ENCODE assay signal across 10 cellular contexts in genomic region chr1:205746757-205747412, GRCh38. TPM values are rescaled to one million over a fixed set of nuclear protein-coding genes. Genes with fewer than 3 reads are reported as not detected.
DNase-seq lines count a peak whose midpoint lies in the region; ATAC-seq and TF ChIP-seq lines count a peak whose summit lies in the region.
"Had no signal": no experiment of that assay in that cellular context is flagged by ENCODE, and none has a peak within 500 bp of the region (broad histone marks: within the 10 kb centered on the region; RNA-seq: fewer than 3 reads in every experiment).

No MANE protein-coding gene starts in this region.

- no peaks in the 10 kb centered on the region for H3K27me3 ChIP-seq in GM23338 (ENCODE audit: insufficient read depth)
- no peaks in the 10 kb centered on the region for H3K27me3 ChIP-seq in SJCRH30
- H3K27me3 ChIP-seq in fibroblast of lung (ENCODE audit: control insufficient read depth, insufficient read depth, low read length): no peaks in the 10 kb centered on the region
- H3K27me3 ChIP-seq in psoas muscle (ENCODE audit: insufficient read depth in 3 of 3, low read length in 2 of 3): no peaks in the 10 kb centered on the region
- H3K27me3 ChIP-seq: stomach had no signal

- H3K4me2 ChIP-seq in GM23338 (peak overlapping the region; percentile 84), fibroblast of lung (ENCODE audit: extremely low read depth, insufficient read depth, low read length) (peak overlapping the region; percentile 88)

- no peaks in the 10 kb centered on the region for H3K9me3 Mint-ChIP-seq in GM23338

- DNase-seq in GM23338 (ENCODE audit: low spot score) (no peak), SJCRH30 (no peak), fibroblast of lung (ENCODE audit: low read depth in 2 of 2) (peak in 1 of 2 donors; percentile 17), psoas muscle (no peak), NK-92 (lab: John Stamatoyannopoulos, UW; ENCODE audit: unreplicated experiment) (no peak), NCI-H2029 treated with DMSO at 0.1 percent for 48 hours (lab: John Stamatoyannopoulos, UW) (no peak)
- DNase-seq: stomach had no signal

- no peaks in the 10 kb centered on the region for H3K36me3 ChIP-seq in GM23338 (ENCODE audit: insufficient read depth)
- peaks cover 37% of the 10 kb centered on the region for H3K36me3 ChIP-seq in SJCRH30
- H3K36me3 ChIP-seq in fibroblast of lung (ENCODE audit: control insufficient read depth, insufficient read depth, low read length): no peaks in the 10 kb centered on the region
- H3K36me3 ChIP-seq in psoas muscle (ENCODE audit: insufficient read depth in 1 of 2, low read depth in 1 of 2): no peaks in the 10 kb centered on the region
- H3K36me3 ChIP-seq: stomach had no signal

- peaks cover 53% of the 10 kb centered on the region for H3K4me1 ChIP-seq in GM23338 (ENCODE audit: insufficient read depth)
- H3K4me1 ChIP-seq in SJCRH30: peaks cover 14% of the 10 kb centered on the region
- H3K4me1 ChIP-seq in fibroblast of lung (ENCODE audit: control insufficient read depth, extremely low read depth, insufficient read depth, low read length): peaks cover 5% of the 10 kb centered on the region
- peaks cover 48% of the 10 kb centered on the region for H3K4me1 ChIP-seq in psoas muscle

- H3K79me2 ChIP-seq in GM23338 (replicated peaks; ENCODE audit: insufficient read depth) (peaks cover 74% of the 10 kb centered on the region), fibroblast of lung (ENCODE audit: control insufficient read depth, insufficient read depth, low read length) (peaks cover 74% of the 10 kb centered on the region)

- no peak for TF ChIP-seq POLR2A in GM18505 (IDR thresholded peaks at IDR 0.05; ENCODE audit: borderline replicate concordance, extremely low read depth, insufficient read depth, insufficient read length)

- H3K4me3 ChIP-seq in GM23338 (peak overlapping the region; percentile 89), SJCRH30 (peak overlapping the region; percentile 69; the same call in 1 of the 2 replicates), fibroblast of lung (replicated peaks in 1 of 4; ENCODE audit: control extremely low read depth in 1 of 4, insufficient read depth in 1 of 4, low read depth in 3 of 4, low read length in 4 of 4) (peak overlapping the region; percentile 60 to 97 (median 78)), psoas muscle (peak overlapping the region; percentile 77)

- ATAC-seq in GM23338: no peak
- no peak for ATAC-seq in psoas muscle
- no peak for ATAC-seq in HG02852 (IDR thresholded peaks at IDR 0.05; ENCODE audit: unreplicated experiment)
- no peak for ATAC-seq in GM18505 (IDR thresholded peaks at IDR 0.05; ENCODE audit: unreplicated experiment)
- ATAC-seq: Right ventricle myocardium inferior had no signal

- H3K27ac Mint-ChIP-seq in GM23338: no peak overlapping the region

- 48 to 57% (median 49%) methylated on average over 5 of the region's 5 CpGs for whole genome bisulfite sequencing in psoas muscle, 3 donors

- H3K9ac ChIP-seq in fibroblast of lung (ENCODE audit: insufficient read depth, low read length): no peak overlapping the region

- H3K4me1 Mint-ChIP-seq in GM23338: peaks cover 56% of the 10 kb centered on the region

- intact Hi-C loops in psoas muscle (cut with DNase I): no loop called here

- H3F3A ChIP-seq in GM23338 (replicated peaks; ENCODE audit: low read depth): 0 out of 2 replicates have a peak, but pooled peaks cover 3% of the 10 kb centered on the region

- H3K36me3 Mint-ChIP-seq in GM23338 (ENCODE audit: low read depth): peaks cover 30% of the 10 kb centered on the region

- H4K20me1 ChIP-seq in GM23338 (replicated peaks; ENCODE audit: insufficient read depth) (peaks cover 58% of the 10 kb centered on the region), fibroblast of lung (ENCODE audit: control insufficient read depth, extremely low read depth, insufficient read depth, low read length) (peaks cover 4% of the 10 kb centered on the region)

- peak overlapping the region; percentile 99 for H3K4me3 Mint-ChIP-seq in GM23338

- peaks cover 12% of the 10 kb centered on the region for H3K27me3 Mint-ChIP-seq in GM23338 (ENCODE audit: insufficient read depth, low read depth, poor library complexity)

- H2AFZ ChIP-seq in GM23338: no peak overlapping the region
- H2AFZ ChIP-seq in fibroblast of lung (ENCODE audit: low read length): no peak overlapping the region

- H3K9me3 ChIP-seq in SJCRH30 (replicated peaks) (no peaks in the 10 kb centered on the region), fibroblast of lung (ENCODE audit: control insufficient read depth, insufficient read depth, low read depth, low read length) (no peaks in the 10 kb centered on the region), psoas muscle (no peaks in the 10 kb centered on the region)
- H3K9me3 ChIP-seq: stomach had no signal

- no peak for TF ChIP-seq CTCF in GM23338 (conservative IDR thresholded peaks at IDR 0.05; ENCODE audit: low read depth in 2 of 2)
- TF ChIP-seq CTCF in fibroblast of lung (conservative IDR thresholded peaks at IDR 0.05 in 1 of 2, IDR thresholded peaks at IDR 0.05 in 1 of 2; ENCODE audit: low read depth in 1 of 2, low read length in 2 of 2): no peak
- no peak for TF ChIP-seq CTCF in psoas muscle (IDR thresholded peaks at IDR 0.05)

- H3K27ac ChIP-seq in GM23338 (ENCODE audit: low read depth) (peak overlapping the region; percentile 45; the same call in 1 of the 2 replicates), SJCRH30 (no peak overlapping the region), fibroblast of lung (ENCODE audit: insufficient read depth, low read length) (no peak overlapping the region), psoas muscle (no peak overlapping the region)

- no peaks in the 10 kb centered on the region for H3K9me2 ChIP-seq in GM23338 (ENCODE audit: insufficient read depth)

RNA-seq across cellular contexts. Expression of gene NUCKS1, which starts 3.1 kb away (rescaled TPM):
- 296 and 307 TPM in 2 replicates for total RNA-seq in GM23338 (2014; rRNA removed; shearing (Covaris generic))
- 239 and 255 TPM in 2 replicates for polyA plus RNA-seq in GM23338 (2016; fragmentation: Nextera tagmentation; extraction: Ambion mirVana)
- total RNA-seq in SJCRH30 (2014; rRNA removed; shearing (Covaris generic)): 363 and 379 TPM in 2 replicates
- total RNA-seq in fibroblast of lung: 98.1 and 113 TPM in 2 replicates
- polyA plus RNA-seq in fibroblast of lung: 113 and 137 TPM in 2 replicates
- polyA plus RNA-seq in fibroblast of lung (2012): 94.8 and 107 TPM in 2 replicates
- 62.8 and 66.3 TPM in 2 replicates for polyA minus RNA-seq in fibroblast of lung (ENCODE audit: low replicate concordance)
- 100 to 1,000 TPM; 140 to 174 (median 151) TPM for total RNA-seq in psoas muscle
- polyA plus RNA-seq in psoas muscle: 10 to 100 TPM; 28.3 to 53.2 (median 35.3) TPM

RNA-seq across cellular contexts. Expression of gene RAB29, which starts 28.4 kb away (rescaled TPM):
- total RNA-seq in GM23338 (2014; rRNA removed; shearing (Covaris generic)): 9.1 and 14.8 TPM in 2 replicates
- polyA plus RNA-seq in GM23338 (2016; fragmentation: Nextera tagmentation; extraction: Ambion mirVana) (6.4 and 7.1 TPM in 2 replicates), fibroblast of lung (31.5 and 34.5 TPM in 2 replicates), psoas muscle (10 to 100 TPM in 1 of 3 donors, 1 to 10 TPM in 2; 5.3 to 20.5 (median 5.5) TPM)
- 18.6 and 20.9 TPM in 2 replicates for total RNA-seq in SJCRH30 (2014; rRNA removed; shearing (Covaris generic))
- total RNA-seq in fibroblast of lung (26.2 and 35.2 TPM in 2 replicates), psoas muscle (1 to 10 TPM; 5.9 to 8.3 (median 6.4) TPM)
- 22.3 and 27.0 TPM in 2 replicates for polyA plus RNA-seq in fibroblast of lung (2012)
- 21.4 and 25.8 TPM in 2 replicates for polyA minus RNA-seq in fibroblast of lung (ENCODE audit: low replicate concordance)
